In the genomic region with DNA sequence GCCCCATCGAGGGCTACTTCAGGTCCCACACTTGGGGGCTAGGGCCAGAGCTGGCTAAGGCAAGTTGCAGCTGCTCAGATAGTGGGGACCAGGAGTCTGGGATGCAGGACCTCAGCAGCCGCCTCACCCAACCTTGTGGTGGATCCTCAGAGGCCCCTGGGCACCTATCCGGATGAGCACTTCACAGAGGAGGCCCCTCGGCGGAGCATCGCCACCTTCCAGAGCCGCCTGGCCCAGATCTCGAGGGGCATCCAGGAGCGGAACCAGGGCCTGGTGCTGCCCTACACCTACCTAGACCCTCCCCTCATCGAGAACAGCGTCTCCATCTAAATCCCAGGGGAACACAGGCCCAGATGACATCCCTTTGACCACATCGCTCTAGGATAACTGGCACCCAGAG, we compare ENCODE assay signal across 35 cellular contexts. TPM values are rescaled to one million over a fixed set of nuclear protein-coding genes. Genes with fewer than 3 reads are reported as not detected.
"Had no signal": no experiment of that assay in that cellular context is flagged by ENCODE, and none has a peak within 500 bp of the region (broad histone marks: within the 10 kb centered on the region; RNA-seq: fewer than 3 reads in every experiment).

No MANE protein-coding gene starts in this region.

- H3K4me3 ChIP-seq: heart left ventricle, lower lobe of right lung, right atrium auricular region, right lobe of liver, spleen, stomach, thoracic aorta, tibial artery, vagina had no signal

- H3K27me3 ChIP-seq: right atrium auricular region, right lobe of liver, vagina had no signal

- H3K36me3 ChIP-seq: heart left ventricle, lower lobe of right lung, neutrophil, right atrium auricular region, right lobe of liver, stomach, thoracic aorta, tibial artery, vagina had no signal

- H3K4me1 ChIP-seq: heart left ventricle, lower lobe of right lung, parathyroid adenoma, right atrium auricular region, right lobe of liver, spleen, stomach, tibial artery, vagina had no signal

- H3K27ac ChIP-seq: heart left ventricle, lower lobe of right lung, neutrophil, parathyroid adenoma, right atrium auricular region, right lobe of liver, spleen, stomach, thoracic aorta, tibial artery, vagina had no signal

- H3K4me1 Mint-ChIP-seq: mesothelial cell of epicardium; nephron; neural crest cell; stimulated activated effector memory CD8-positive, alpha-beta T cell treated with anti-CD3 and anti-CD28 coated beads, Interleukin-12 subunit alpha, Interleukin-12 subunit beta, amount 100 ng/mL, for 72 hours had no signal

- DNase-seq: glutamatergic neuron; heart left ventricle; hypothalamus; kidney glomerular epithelial cell; left cardiac atrium; left ventricle myocardium superior; lower lobe of right lung; mammary epithelial cell; mesenchymal stem cell; naive B cell; occipital lobe; right lobe of liver; small intestine; spleen; stimulated activated CD4-positive, alpha-beta T cell treated with anti-CD3 and anti-CD28 coated beads, Interleukin-4, amount 100 ng/mL, for 24 hours; stimulated activated naive CD4-positive, alpha-beta T cell; stomach; trophoblast cell had no signal

- H3K27ac Mint-ChIP-seq: mesothelial cell of epicardium; nephron; progenitor cell of endocrine pancreas; stimulated activated effector memory CD8-positive, alpha-beta T cell treated with anti-CD3 and anti-CD28 coated beads, Interleukin-12 subunit alpha, Interleukin-12 subunit beta, amount 100 ng/mL, for 72 hours had no signal

- ATAC-seq: heart left ventricle; left cardiac atrium; left lobe of liver; left ventricle myocardium superior; lower lobe of right lung; right lobe of liver; stimulated activated effector memory CD8-positive, alpha-beta T cell treated with anti-CD3 and anti-CD28 coated beads, Interleukin-12 subunit alpha, Interleukin-12 subunit beta, amount 100 ng/mL, for 72 hours had no signal

- H3K9me3 ChIP-seq: heart left ventricle, lower lobe of right lung, neutrophil, right atrium auricular region, right lobe of liver, spleen, stomach, thoracic aorta, tibial artery, vagina had no signal

- H3K36me3 Mint-ChIP-seq: mesothelial cell of epicardium; naive B cell; stimulated activated effector memory CD8-positive, alpha-beta T cell treated with anti-CD3 and anti-CD28 coated beads, Interleukin-12 subunit alpha, Interleukin-12 subunit beta, amount 100 ng/mL, for 72 hours had no signal

- H3K9me3 Mint-ChIP-seq: mesothelial cell of epicardium; naive B cell; nephron; neural crest cell; stimulated activated effector memory CD8-positive, alpha-beta T cell treated with anti-CD3 and anti-CD28 coated beads, Interleukin-12 subunit alpha, Interleukin-12 subunit beta, amount 100 ng/mL, for 72 hours had no signal

- H3K4me3 Mint-ChIP-seq: mesothelial cell of epicardium; naive B cell; nephron; neural crest cell; stimulated activated effector memory CD8-positive, alpha-beta T cell treated with anti-CD3 and anti-CD28 coated beads, Interleukin-12 subunit alpha, Interleukin-12 subunit beta, amount 100 ng/mL, for 72 hours had no signal

RNA-seq across cellular contexts. Expression of gene ALOX15B, which starts 9.4 kb away (rescaled TPM):
- total RNA-seq: left ventricle myocardium superior, mesothelial cell of epicardium, neural crest cell, osteocyte, progenitor cell of endocrine pancreas, pulmonary artery endothelial cell, urinary bladder had no signal

RNA-seq across cellular contexts. Expression of gene ALOX12B, which starts 39.3 kb away (rescaled TPM):
- total RNA-seq: heart left ventricle, left cardiac atrium, left lobe of liver, left ventricle myocardium superior, lower lobe of right lung, mesothelial cell of epicardium, mononuclear cell, neural crest cell, osteocyte, pulmonary artery endothelial cell, renal cortical epithelial cell, right lobe of liver, stomach, thoracic aorta had no signal

RNA-seq across cellular contexts. Expression of gene GUCY2D, which starts 45.8 kb away (rescaled TPM):
- total RNA-seq: heart left ventricle, left ventricle myocardium superior, neural crest cell, osteocyte, progenitor cell of endocrine pancreas, pulmonary artery endothelial cell, renal cortical epithelial cell, right atrium auricular region, stomach, thoracic aorta, urinary bladder, vagina had no signal
